Comparison of ENCODE assay signal across 14 cellular contexts in the genomic region with DNA sequence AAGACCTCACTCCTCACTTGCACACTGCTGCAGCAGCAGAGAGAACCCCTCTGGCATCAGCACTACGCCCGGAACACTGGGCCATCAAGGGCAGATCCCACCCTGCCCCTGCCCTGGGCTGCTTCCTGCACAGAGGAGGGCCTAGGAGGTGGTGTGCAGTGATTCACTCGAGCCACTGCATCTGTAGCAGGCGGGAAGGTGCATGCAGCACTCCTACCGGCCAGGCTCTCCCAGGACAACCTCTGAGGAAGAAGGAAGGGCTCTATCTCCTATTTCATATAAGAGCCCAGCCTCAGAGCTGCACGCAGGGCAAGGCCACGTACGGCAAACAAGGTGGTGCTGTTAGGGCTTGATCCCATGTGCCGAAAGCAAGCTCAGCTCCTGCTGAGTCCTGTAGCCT.
"Had no signal": no experiment of that assay in that cellular context is flagged by ENCODE, and none has a peak within 500 bp of the region (broad histone marks: within the 10 kb centered on the region; RNA-seq: fewer than 3 reads in every experiment).

No MANE protein-coding gene starts in this region.

- H3K4me1 Mint-ChIP-seq: endodermal cell had no signal

- H3K4me3 Mint-ChIP-seq: activated naive CD8-positive, alpha-beta T cell treated with anti-CD3 and anti-CD28 coated beads for 36 hours; endodermal cell; type B pancreatic cell had no signal

- H3K4me3 ChIP-seq: heart left ventricle, left lung, pancreas had no signal

- H3K27me3 ChIP-seq: heart left ventricle, left lung, pancreas had no signal

- H3K9me3 ChIP-seq: heart left ventricle, left lung, pancreas had no signal

- ATAC-seq: heart left ventricle, left lung, pancreas had no signal

- DNase-seq: activated gamma-delta T cell; activated naive CD8-positive, alpha-beta T cell treated with anti-CD3 and anti-CD28 coated beads for 36 hours; activated T-cell treated with anti-CD3 and anti-CD28 coated beads, Interleukin-2, amount 50 U/mL, for 1 hour; endodermal cell; mesendoderm; pancreas; stimulated activated CD4-positive, alpha-beta T cell treated with anti-CD3 and anti-CD28 coated beads, Interleukin-4, amount 100 ng/mL, for 4 hours; T-helper 2 cell had no signal

- FAIRE-seq: bronchial epithelial cell, frontal cortex, islet of Langerhans, pancreas had no signal

- H3K27ac ChIP-seq: heart left ventricle, left lung, pancreas had no signal

- H3K4me1 ChIP-seq: left lung, pancreas had no signal

- H3K27ac Mint-ChIP-seq: activated naive CD8-positive, alpha-beta T cell treated with anti-CD3 and anti-CD28 coated beads for 36 hours; endodermal cell; type B pancreatic cell had no signal

- H3K9me3 Mint-ChIP-seq: activated naive CD8-positive, alpha-beta T cell treated with anti-CD3 and anti-CD28 coated beads for 36 hours; endodermal cell; type B pancreatic cell had no signal

- H3K27me3 Mint-ChIP-seq: activated naive CD8-positive, alpha-beta T cell treated with anti-CD3 and anti-CD28 coated beads for 36 hours; type B pancreatic cell had no signal
